In genomic region chr1:244840219-244840794, GRCh38 we compare ENCODE assay signal across 11 cellular contexts. TPM values are rescaled to one million over a fixed set of nuclear protein-coding genes. Genes with fewer than 3 reads are reported as not detected.
DNase-seq lines count a peak whose midpoint lies in the region; ATAC-seq and TF ChIP-seq lines count a peak whose summit lies in the region.
"Had no signal": no experiment of that assay in that cellular context is flagged by ENCODE, and none has a peak within 500 bp of the region (broad histone marks: within the 10 kb centered on the region; RNA-seq: fewer than 3 reads in every experiment).

No MANE protein-coding gene starts in this region.

- H3K4me1 Mint-ChIP-seq in CD4-positive, alpha-beta T cell (ENCODE audit: low read depth): peaks cover 88% of the 10 kb centered on the region
- H3K4me1 Mint-ChIP-seq in HFFc6 (ENCODE audit: low read depth) (peaks cover 73% of the 10 kb centered on the region), neural crest cell (peaks cover 36% of the 10 kb centered on the region)

- intact Hi-C loops in CD4-positive, alpha-beta T cell (cut with DNase I, micrococcal nuclease): no loop called here

- H3K9ac ChIP-seq in adipocyte (ENCODE audit: low read length): no peak overlapping the region

- H3K4me3 ChIP-seq in adipocyte (ENCODE audit: low read length): no peak overlapping the region

- no peaks in the 10 kb centered on the region for H3K27me3 Mint-ChIP-seq in CD4-positive, alpha-beta T cell
- H3K27me3 Mint-ChIP-seq in HFFc6 (ENCODE audit: insufficient read depth) (no peaks in the 10 kb centered on the region), neural crest cell (ENCODE audit: low read depth) (peaks cover 7% of the 10 kb centered on the region)

- TF ChIP-seq CTCF in CD4-positive, alpha-beta T cell (IDR thresholded peaks at IDR 0.05): no peak
- TF ChIP-seq CTCF in HFFc6 (IDR thresholded peaks at IDR 0.05): no peak
- no peak for TF ChIP-seq CTCF in neural crest cell (conservative IDR thresholded peaks at IDR 0.05)

- H3K4me1 ChIP-seq in adipocyte (ENCODE audit: control insufficient read depth, insufficient read depth, low read length): peaks cover 29% of the 10 kb centered on the region

- H3K9me3 ChIP-seq in CD4-positive, alpha-beta T cell (ENCODE audit: control insufficient read depth, low read length): no peaks in the 10 kb centered on the region
- no peaks in the 10 kb centered on the region for H3K9me3 ChIP-seq in adipocyte (ENCODE audit: control insufficient read depth, low read length)

- H3K4me3 Mint-ChIP-seq in CD4-positive, alpha-beta T cell: no peak overlapping the region
- H3K4me3 Mint-ChIP-seq in HFFc6 (no peak overlapping the region), neural crest cell (peak overlapping the region; percentile 13)

- CTCF ChIA-PET in CD4-positive, alpha-beta T cell (lab: Charles Lee): interaction anchor here (1.2 to 1.5 kb wide), 4 partner anchors 8 to 203 kb away, joined by 3 to 5 read pairs (median 3); no protein-coding TSS in a partner anchor

- H3K27ac ChIP-seq in CD4-positive, alpha-beta T cell (ENCODE audit: low read depth, low read length): no peak overlapping the region

- ATAC-seq in CD4-positive, alpha-beta T cell (ENCODE audit: poor library complexity): no peak
- ATAC-seq in GM18520 (IDR thresholded peaks at IDR 0.05; ENCODE audit: unreplicated experiment): no peak
- ATAC-seq in GM21526 (IDR thresholded peaks at IDR 0.05; ENCODE audit: low FRiP score, unreplicated experiment): no peak
- no peak for ATAC-seq in HG03342 (IDR thresholded peaks at IDR 0.05; ENCODE audit: unreplicated experiment)

- H3K9me3 Mint-ChIP-seq in CD4-positive, alpha-beta T cell: no peaks in the 10 kb centered on the region
- H3K9me3 Mint-ChIP-seq in HFFc6 (no peaks in the 10 kb centered on the region), neural crest cell (no peaks in the 10 kb centered on the region)

- H3K27ac Mint-ChIP-seq in CD4-positive, alpha-beta T cell: peak overlapping the region; percentile 52
- H3K27ac Mint-ChIP-seq in HFFc6: peak overlapping the region; percentile 23
- no peak overlapping the region for H3K27ac Mint-ChIP-seq in neural crest cell (ENCODE audit: unreplicated experiment)

- peaks cover 72% of the 10 kb centered on the region for H3K36me3 ChIP-seq in adipocyte (ENCODE audit: control insufficient read depth, insufficient read depth, low read length, severe bottlenecking)

- POLR2A ChIA-PET in CD4-positive, alpha-beta T cell (lab: Charles Lee): interaction anchor here (0.9 to 16.6 kb wide), 3 partner anchors 10 to 124 kb away, joined by 3 to 1262 read pairs (median 3); partner anchors contain the start of gene HNRNPU

- no peaks in the 10 kb centered on the region for H3K27me3 ChIP-seq in CD4-positive, alpha-beta T cell (ENCODE audit: control insufficient read depth, insufficient read depth, low read length)
- H3K27me3 ChIP-seq in adipocyte (replicated peaks; ENCODE audit: control insufficient read depth, insufficient read depth, low read length): no peaks in the 10 kb centered on the region

- peaks cover 86% of the 10 kb centered on the region for H3K36me3 Mint-ChIP-seq in CD4-positive, alpha-beta T cell (ENCODE audit: low read depth)
- H3K36me3 Mint-ChIP-seq in HFFc6 (ENCODE audit: low read depth) (peaks cover 50% of the 10 kb centered on the region), neural crest cell (ENCODE audit: low read depth) (peaks cover 22% of the 10 kb centered on the region)

- DNase-seq in CD4-positive, alpha-beta T cell: no peak
- DNase-seq in HFFc6 (no peak), adipocyte (ENCODE audit: low read depth) (peak; percentile 42), neural crest cell (ENCODE audit: low read depth, low spot score) (no peak), NCI-H128 (lab: John Stamatoyannopoulos, UW; ENCODE audit: unreplicated experiment) (no peak)
- DNase-seq: DMS53; effector memory CD4-positive, alpha-beta T cell; NCI-H510A had no signal

RNA-seq across cellular contexts. Expression of gene COX20, which starts 4.8 kb away (rescaled TPM):
- 10 to 100 TPM; 14.5 to 16.8 TPM for total RNA-seq in CD4-positive, alpha-beta T cell
- 10 to 100 TPM; 42.6 to 70.8 (median 58.9) TPM for total RNA-seq in HFFc6 (2021; fragmentation: NEBNext Ultra II Directional; extraction: Animal tissue kit (Norgen Biotek cat#: 25700))
- 24.0 and 25.7 TPM in 2 replicates for total RNA-seq in neural crest cell

RNA-seq across cellular contexts. Expression of gene HNRNPU, which starts 24.0 kb away (rescaled TPM):
- 100 to 1,000 TPM; 415 TPM for total RNA-seq in CD4-positive, alpha-beta T cell
- 100 to 1,000 TPM; 266 to 344 (median 322) TPM for total RNA-seq in HFFc6 (2021; fragmentation: NEBNext Ultra II Directional; extraction: Animal tissue kit (Norgen Biotek cat#: 25700))
- total RNA-seq in neural crest cell: 695 and 719 TPM in 2 replicates
